Comparison of ENCODE assay signal across 15 cellular contexts in the genomic region with DNA sequence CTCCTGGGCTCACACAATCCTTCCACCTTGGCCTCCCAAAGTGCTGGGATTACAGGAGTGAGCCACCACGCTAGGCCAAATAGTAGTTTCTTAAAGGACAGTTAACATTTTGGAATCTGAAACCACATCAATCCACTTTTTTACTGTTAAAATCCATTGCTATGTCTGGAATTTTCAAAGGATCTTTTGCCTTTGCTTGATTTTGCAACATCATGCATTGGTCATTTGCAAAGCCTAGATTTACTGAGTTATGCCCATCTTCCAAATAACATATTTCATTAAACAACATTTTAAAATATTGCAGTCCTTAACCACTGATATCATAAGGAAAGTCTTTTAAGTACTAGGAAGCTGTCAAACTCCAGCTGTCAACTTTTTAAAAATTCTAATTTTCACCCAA. TPM values are rescaled to one million over a fixed set of nuclear protein-coding genes. Genes with fewer than 3 reads are reported as not detected.
DNase-seq lines count a peak whose midpoint lies in the region; ATAC-seq and TF ChIP-seq lines count a peak whose summit lies in the region.
"Had no signal": no experiment of that assay in that cellular context is flagged by ENCODE, and none has a peak within 500 bp of the region (broad histone marks: within the 10 kb centered on the region; RNA-seq: fewer than 3 reads in every experiment).

No MANE protein-coding gene starts in this region.

- no peaks in the 10 kb centered on the region for H3K9me3 Mint-ChIP-seq in osteocyte (ENCODE audit: unreplicated experiment)

- H3K4me2 ChIP-seq in DND-41 (ENCODE audit: insufficient read depth, low read length): peak overlapping the region; percentile 87; the same call in 1 of the 2 replicates

- H3K27me3 Mint-ChIP-seq in osteocyte (ENCODE audit: unreplicated experiment): no peaks in the 10 kb centered on the region

- H3K9me3 ChIP-seq in DND-41 (ENCODE audit: insufficient read depth, low read length, severe bottlenecking): no peaks in the 10 kb centered on the region
- H3K9me3 ChIP-seq: mucosa of descending colon had no signal

- peaks cover 57% of the 10 kb centered on the region for H4K20me1 ChIP-seq in DND-41 (ENCODE audit: insufficient read depth, low read length)

- H3K4me3 ChIP-seq in DND-41 (ENCODE audit: low read depth in 1 of 2, low read length in 2 of 2) (no peak overlapping the region), dorsolateral prefrontal cortex (no peak overlapping the region)
- H3K4me3 ChIP-seq: mucosa of descending colon had no signal

- H3K36me3 Mint-ChIP-seq in osteocyte (ENCODE audit: unreplicated experiment): no peaks in the 10 kb centered on the region

- H3K4me1 Mint-ChIP-seq in osteocyte (ENCODE audit: unreplicated experiment): peaks cover 46% of the 10 kb centered on the region

- intact Hi-C loops in dorsolateral prefrontal cortex (cut with DNase I): loop anchor here (2.0 to 10.0 kb wide), 4 partner anchors 36 to 159 kb away; a partner anchor contains a TSS

- peak overlapping the region; percentile 92 for H3K27ac Mint-ChIP-seq in osteocyte (ENCODE audit: unreplicated experiment)

- H3K4me3 Mint-ChIP-seq in osteocyte (ENCODE audit: unreplicated experiment): no peak overlapping the region

- no peaks in the 10 kb centered on the region for H3K27me3 ChIP-seq in DND-41 (ENCODE audit: insufficient read depth, low read length, poor library complexity)
- H3K27me3 ChIP-seq in dorsolateral prefrontal cortex: no peaks in the 10 kb centered on the region
- H3K27me3 ChIP-seq: brain microvascular endothelial cell had no signal

- no peak for DNase-seq in DND-41
- peak; percentile 62 for DNase-seq in amniotic epithelial cell (ENCODE audit: low read depth)
- no peak for DNase-seq in osteocyte (ENCODE audit: extremely low spot score, unreplicated experiment)
- DNase-seq in NCI-H345 (lab: John Stamatoyannopoulos, UW): no peak
- DNase-seq in SKM-1 (lab: John Stamatoyannopoulos, UW; ENCODE audit: unreplicated experiment): no peak
- DNase-seq in dorsolateral prefrontal cortex: no peak
- DNase-seq: activated CD4-positive, alpha-beta T cell treated with anti-CD3 and anti-CD28 coated beads, Interleukin-2, amount 50 U/mL, for 4 hours; activated effector memory CD4-positive, alpha-beta T cell treated with Interleukin-2 at 50 U/mL for 16 hours; brain microvascular endothelial cell; effector memory CD4-positive, alpha-beta T cell; kidney; mucosa of descending colon; stimulated activated CD4-positive, alpha-beta T cell treated with anti-CD3 and anti-CD28 coated beads, Interleukin-4, amount 100 ng/mL, for 4 hours; stimulated activated naive CD4-positive, alpha-beta T cell treated with Interleukin-2 at 50 U/mL for 16 hours; T-helper 9 cell had no signal

- H3K79me2 ChIP-seq in DND-41 (ENCODE audit: insufficient read depth, low read length): peaks cover 83% of the 10 kb centered on the region

- H3K27ac ChIP-seq in DND-41 (ENCODE audit: low read length) (no peak overlapping the region), dorsolateral prefrontal cortex (peak overlapping the region in 11 of 59 donors; percentile 4 to 98 (median 95))
- H3K27ac ChIP-seq: brain microvascular endothelial cell had no signal

- H2AFZ ChIP-seq in DND-41 (ENCODE audit: low read depth, low read length): no peak overlapping the region

- H3K36me3 ChIP-seq in DND-41 (ENCODE audit: insufficient read depth, low read length): peaks cover 27% of the 10 kb centered on the region
- H3K36me3 ChIP-seq: brain microvascular endothelial cell had no signal

- no peak overlapping the region for H3K9ac ChIP-seq in DND-41 (ENCODE audit: low read depth, low read length)

- no peak for ATAC-seq in DND-41 (ENCODE audit: insufficient read depth, low read depth)
- ATAC-seq: mucosa of descending colon had no signal

- no peak for TF ChIP-seq CTCF in DND-41 (IDR thresholded peaks at IDR 0.05; ENCODE audit: borderline replicate concordance, extremely low read depth, low read length, poor library complexity, severe bottlenecking)
- TF ChIP-seq CTCF in osteocyte (IDR thresholded peaks at IDR 0.05): no peak
- no peak for TF ChIP-seq CTCF in dorsolateral prefrontal cortex (IDR thresholded peaks at IDR 0.05 in 54 of 56, conservative IDR thresholded peaks at IDR 0.05 in 2 of 56; ENCODE audit: low read depth in 1 of 56, partially characterized antibody in 56 of 56)

- peaks cover 34% of the 10 kb centered on the region for H3K4me1 ChIP-seq in DND-41 (ENCODE audit: insufficient read depth, low read length)

RNA-seq across cellular contexts. Expression of a gene that starts 3.3 kb away (rescaled TPM):
- 105 and 107 TPM in 2 replicates for total RNA-seq in osteocyte
- total RNA-seq in dorsolateral prefrontal cortex: 100 to 1,000 TPM; 132 to 285 (median 204) TPM

RNA-seq across cellular contexts. Expression of a gene that starts 55.2 kb away (rescaled TPM):
- total RNA-seq in osteocyte: 0.99 and 1.7 TPM in 2 replicates
- 10 to 100 TPM in 32 of 120 experiments, 1 to 10 TPM in 88; 1.9 to 21.3 (median 7.9) TPM for total RNA-seq in dorsolateral prefrontal cortex

RNA-seq across cellular contexts. Expression of a gene that starts 56.6 kb away (rescaled TPM):
- total RNA-seq in osteocyte (272 and 280 TPM in 2 replicates), dorsolateral prefrontal cortex (100 to 1,000 TPM; 103 to 226 (median 181) TPM)
